ENCODE assay signal across 21 cellular contexts in the genomic region with DNA sequence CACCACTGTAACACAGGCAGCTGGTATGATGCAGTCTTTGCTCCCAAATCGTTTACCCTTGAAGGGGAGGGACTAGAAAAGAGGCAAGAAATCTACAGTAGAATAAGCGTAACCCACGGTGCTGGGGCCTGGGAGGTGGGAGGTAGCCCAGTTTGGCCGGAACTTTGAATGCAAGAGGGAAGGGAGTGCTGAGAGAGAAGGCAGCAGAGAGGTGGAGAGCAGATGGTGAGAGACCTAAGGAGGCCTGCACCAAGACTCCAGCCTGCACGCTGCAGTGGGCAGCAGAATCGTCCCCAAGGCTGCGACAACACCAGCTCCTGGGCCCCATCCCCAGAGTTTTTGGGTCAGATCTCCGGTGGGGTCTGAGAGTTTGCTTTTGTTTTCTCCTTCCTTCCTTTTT.
"Had no signal": no experiment of that assay in that cellular context is flagged by ENCODE, and none has a peak within 500 bp of the region (broad histone marks: within the 10 kb centered on the region; RNA-seq: fewer than 3 reads in every experiment).

No MANE protein-coding gene starts in this region.

- H3K27me3 Mint-ChIP-seq: stimulated activated naive B cell treated with anti-CD40 and anti-IgM and Interleukin-4, amounts not matched to agents 10 μg/mL and 1 μg/mL and 100 μg/mL, for 72 hours had no signal

- H3K27ac Mint-ChIP-seq: naive thymus-derived CD4-positive, alpha-beta T cell; nephron progenitor cell; stimulated activated naive B cell treated with anti-CD40 and anti-IgM and Interleukin-4, amounts not matched to agents 10 μg/mL and 1 μg/mL and 100 μg/mL, for 72 hours had no signal

- H3K36me3 ChIP-seq: heart left ventricle, neutrophil, spleen, uterus had no signal

- H3K36me3 Mint-ChIP-seq: naive thymus-derived CD4-positive, alpha-beta T cell; stimulated activated naive B cell treated with anti-CD40 and anti-IgM and Interleukin-4, amounts not matched to agents 10 μg/mL and 1 μg/mL and 100 μg/mL, for 72 hours had no signal

- H3K9me3 Mint-ChIP-seq: nephron progenitor cell had no signal

- DNase-seq: cortex of kidney; effector CD8-positive, alpha-beta T cell; foreskin melanocyte; heart left ventricle; hippocampal formation; left colon; left ventricle myocardium superior; naive thymus-derived CD4-positive, alpha-beta T cell; nephron progenitor cell; psoas muscle; retina; spleen; stimulated activated CD4-positive, alpha-beta T cell treated with anti-CD3 and anti-CD28 coated beads, Interleukin-2, amount 100 ng/mL, for 24 hours; stimulated activated CD4-positive, alpha-beta T cell treated with anti-CD3 and anti-CD28 coated beads, Interleukin-4, amount 100 ng/mL, for 4 hours; stimulated activated naive B cell treated with anti-CD40 and anti-IgM and Interleukin-4, amounts not matched to agents 10 μg/mL and 1 μg/mL and 100 μg/mL, for 72 hours; trophoblast cell; uterus had no signal

- H3K27me3 ChIP-seq: heart left ventricle, neutrophil, spleen, uterus had no signal

- H3K4me1 Mint-ChIP-seq: stimulated activated naive B cell treated with anti-CD40 and anti-IgM and Interleukin-4, amounts not matched to agents 10 μg/mL and 1 μg/mL and 100 μg/mL, for 72 hours had no signal

- H3K9me3 ChIP-seq: neutrophil, psoas muscle, uterus had no signal

- ATAC-seq: heart left ventricle; left colon; left ventricle myocardium superior; naive thymus-derived CD4-positive, alpha-beta T cell; psoas muscle; sciatic nerve; stimulated activated naive B cell treated with anti-CD40 and anti-IgM and Interleukin-4, amounts not matched to agents 10 μg/mL and 1 μg/mL and 100 μg/mL, for 72 hours had no signal

- H3K4me3 ChIP-seq: dorsolateral prefrontal cortex, heart left ventricle, lung, psoas muscle, spleen, uterus had no signal

- H3K4me1 ChIP-seq: heart left ventricle, psoas muscle, uterus had no signal

- H3K4me3 Mint-ChIP-seq: naive thymus-derived CD4-positive, alpha-beta T cell; nephron progenitor cell; stimulated activated naive B cell treated with anti-CD40 and anti-IgM and Interleukin-4, amounts not matched to agents 10 μg/mL and 1 μg/mL and 100 μg/mL, for 72 hours had no signal

- H3K27ac ChIP-seq: heart left ventricle, neutrophil, psoas muscle, spleen, uterus had no signal
